Comparison of ENCODE assay signal across 34 cellular contexts in genomic region chr16:76791151-76791550, GRCh38.
"Had no signal": no experiment of that assay in that cellular context is flagged by ENCODE, and none has a peak within 500 bp of the region (broad histone marks: within the 10 kb centered on the region; RNA-seq: fewer than 3 reads in every experiment).

No MANE protein-coding gene starts in this region.

- H3K4me2 ChIP-seq: KMS-11 had no signal

- DNase-seq: Karpas-422, Kasumi-1, KG1, MG63, MM.1S, MV-4-11, NCI-H1048, NCI-H1092, NCI-H1092 treated with DMSO at 0.1 percent for 48 hours, NCI-H1105, NCI-H1105 treated with DMSO at 0.1 percent for 48 hours, NCI-H1417 treated with DMSO at 0.1 percent for 48 hours, NCI-H1436, NCI-H1436 treated with DMSO at 0.1 percent for 48 hours, NCI-H146, NCI-H1694, NCI-H1694 treated with DMSO at 0.1 percent for 48 hours, NCI-H187, NCI-H187 treated with DMSO at 0.1 percent for 48 hours, NCI-H1930, NCI-H2029, NCI-H2029 treated with DMSO at 0.1 percent for 48 hours, NCI-H2081, NCI-H2081 treated with DMSO at 0.1 percent for 48 hours, NCI-H2107, NCI-H2171, NCI-H2171 treated with DMSO at 0.1 percent for 48 hours, NCI-H2227 treated with DMSO at 0.1 percent for 48 hours, NCI-H226, NCI-H345, NCI-H446, NCI-H446 treated with DMSO at 0.1 percent for 48 hours, NCI-H510A had no signal

- H3K9me3 ChIP-seq: MG63 had no signal

- H3K9ac ChIP-seq: KMS-11 had no signal

- H3K27ac ChIP-seq: KMS-11 had no signal

- H3K4me3 ChIP-seq: MG63 had no signal

- H3K36me3 ChIP-seq: MG63 had no signal

- H3K27me3 ChIP-seq: MG63 had no signal
